ENCODE assay signal across 15 cellular contexts in genomic region chr17:49454050-49454449, GRCh38. TPM values are rescaled to one million over a fixed set of nuclear protein-coding genes. Genes with fewer than 3 reads are reported as not detected.
A peak's percentile ranks its signal among the peaks of the same experiment; 100 is the strongest.
DNase-seq lines count a peak whose midpoint lies in the region; ATAC-seq and TF ChIP-seq lines count a peak whose summit lies in the region.
"Had no signal": no experiment of that assay in that cellular context is flagged by ENCODE, and none has a peak within 500 bp of the region (broad histone marks: within the 10 kb centered on the region; RNA-seq: fewer than 3 reads in every experiment).

No MANE protein-coding gene starts in this region.

- 68 to 72% methylated on average over 5 of the region's 5 CpGs for WGBS in lower leg skin, 2 donors

- peaks cover 25 to 31% of the 10 kb centered on the region in 2 donors for H3K4me1 Mint-ChIP-seq in natural killer cell treated with Interleukin-12 subunit alpha and Interleukin-12 subunit beta and Interleukin-15 and Interleukin-18, amount 100 ng/mL, for 72 hours (ENCODE audit: low read depth in 2 of 2)

- no peak overlapping the region for H3K4me3 Mint-ChIP-seq in natural killer cell treated with Interleukin-12 subunit alpha and Interleukin-12 subunit beta and Interleukin-15 and Interleukin-18, amount 100 ng/mL, for 72 hours
- H3K4me3 Mint-ChIP-seq: T-helper 17 cell had no signal

- ATAC-seq in natural killer cell treated with Interleukin-12 subunit alpha and Interleukin-12 subunit beta and Interleukin-15 and Interleukin-18, amount 100 ng/mL, for 72 hours: no peak
- no peak for ATAC-seq in HG03565 (IDR thresholded peaks at IDR 0.05; ENCODE audit: unreplicated experiment)
- ATAC-seq: T-helper 17 cell had no signal

- peaks cover 18 to 30% of the 10 kb centered on the region in 2 donors for H3K27me3 Mint-ChIP-seq in natural killer cell treated with Interleukin-12 subunit alpha and Interleukin-12 subunit beta and Interleukin-15 and Interleukin-18, amount 100 ng/mL, for 72 hours

- H3K27ac ChIP-seq in substantia nigra (ENCODE audit: low read depth, low read length, poor library complexity, severe bottlenecking): peak overlapping the region; percentile 38
- H3K27ac ChIP-seq: 22Rv1, neutrophil, thoracic aorta had no signal

- intact Hi-C loops in lower leg skin (cut with DNase I; ENCODE audit: low total_unique reads): no loop called here

- H3K27ac Mint-ChIP-seq in natural killer cell treated with Interleukin-12 subunit alpha and Interleukin-12 subunit beta and Interleukin-15 and Interleukin-18, amount 100 ng/mL, for 72 hours: no peak overlapping the region
- H3K27ac Mint-ChIP-seq: T-helper 17 cell had no signal

- H3K9me3 Mint-ChIP-seq in natural killer cell treated with Interleukin-12 subunit alpha and Interleukin-12 subunit beta and Interleukin-15 and Interleukin-18, amount 100 ng/mL, for 72 hours: no peaks in the 10 kb centered on the region

- no peak for TF ChIP-seq POLR2A in lower leg skin (IDR thresholded peaks at IDR 0.05)

- no peak for TF ChIP-seq CTCF in lower leg skin (IDR thresholded peaks at IDR 0.05)

- DNase-seq in NCI-H2196 (lab: John Stamatoyannopoulos, UW; ENCODE audit: unreplicated experiment): peak; percentile 17
- no peak for DNase-seq in NCI-H2196 treated with DMSO at 0.1 percent for 48 hours (lab: John Stamatoyannopoulos, UW; ENCODE audit: unreplicated experiment)
- peak in 42 of 58 donors; percentile 4 to 78 (median 36) for DNase-seq in anterior cingulate cortex (lab: John Stamatoyannopoulos, UW)
- peak; percentile 93 for DNase-seq in islet precursor cell
- peak in 44 of 49 donors; percentile 14 to 83 (median 48) for DNase-seq in substantia nigra (lab: John Stamatoyannopoulos, UW)
- no peak for DNase-seq in natural killer cell treated with Interleukin-12 subunit alpha and Interleukin-12 subunit beta and Interleukin-15 and Interleukin-18, amount 100 ng/mL, for 72 hours (ENCODE audit: low spot score)
- DNase-seq in lower leg skin (ENCODE audit: low spot score in 2 of 2): no peak
- DNase-seq: activated T-cell treated with anti-CD3 and anti-CD28 coated beads, Interleukin-2, amount 50 U/mL, for 48 hours; left cardiac atrium; T-helper 17 cell had no signal

- no peaks in the 10 kb centered on the region for H3K36me3 Mint-ChIP-seq in natural killer cell treated with Interleukin-12 subunit alpha and Interleukin-12 subunit beta and Interleukin-15 and Interleukin-18, amount 100 ng/mL, for 72 hours

- H3K4me3 ChIP-seq in lower leg skin (ENCODE audit: low read depth, poor library complexity, severe bottlenecking): no peak overlapping the region
- H3K4me3 ChIP-seq: thoracic aorta had no signal

RNA-seq across cellular contexts. Expression of gene PHB1, which starts 39.4 kb away (rescaled TPM):
- 100 to 1,000 TPM; 229 to 233 TPM for total RNA-seq in natural killer cell treated with Interleukin-12 subunit alpha and Interleukin-12 subunit beta and Interleukin-15 and Interleukin-18, amount 100 ng/mL, for 72 hours
- 10 to 100 TPM; 47.0 to 79.0 (median 71.3) TPM for total RNA-seq in lower leg skin

RNA-seq across cellular contexts. Expression of gene NGFR, which starts 41.0 kb away (rescaled TPM):
- total RNA-seq in natural killer cell treated with Interleukin-12 subunit alpha and Interleukin-12 subunit beta and Interleukin-15 and Interleukin-18, amount 100 ng/mL, for 72 hours: under 1 TPM in 1 of 2 donors, not detected in 1; 0.26 TPM
- 10 to 100 TPM in 3 of 4 donors, 1 to 10 TPM in 1; 3.0 to 40.5 (median 19.1) TPM for total RNA-seq in lower leg skin
- total RNA-seq: HT-29 had no signal

Comparison
In these comparisons a context has a peak if more than half of its experiments do, and no peak if none do; other contexts are left out.
1. DNase-seq: peak in NCI-H2196 (single experiment), anterior cingulate cortex (42 of 58), islet precursor cell (single experiment) and substantia nigra (44 of 49); none in NCI-H2196 treated with DMSO at 0.1 percent for 48 hours (single experiment), natural killer cell treated with Interleukin-12 subunit alpha and Interleukin-12 subunit beta and Interleukin-15 and Interleukin-18, amount 100 ng/mL, for 72 hours (single experiment) and lower leg skin (0 of 2).